Comparison of ENCODE assay signal across 19 cellular contexts in genomic region chr6:106092279-106092678, GRCh38. TPM values are rescaled to one million over a fixed set of nuclear protein-coding genes. Genes with fewer than 3 reads are reported as not detected.
DNase-seq lines count a peak whose midpoint lies in the region; TF ChIP-seq lines count a peak whose summit lies in the region.
"Had no signal": no experiment of that assay in that cellular context is flagged by ENCODE, and none has a peak within 500 bp of the region (broad histone marks: within the 10 kb centered on the region; RNA-seq: fewer than 3 reads in every experiment).

No MANE protein-coding gene starts in this region.

- POLR2A ChIA-PET in CD8-positive, alpha-beta memory T cell (lab: Charles Lee) = interaction anchor here (0.6 to 1.0 kb wide), 2 partner anchors 22 to 235 kb away, joined by 3 read pairs; no protein-coding TSS in a partner anchor

- peak overlapping the region; percentile 7 to 80 (median 43) for H3K27ac Mint-ChIP-seq in CD8-positive, alpha-beta memory T cell
- H3K27ac Mint-ChIP-seq in endodermal cell = no peak overlapping the region
- H3K27ac Mint-ChIP-seq: activated naive CD8-positive, alpha-beta T cell treated with anti-CD3 and anti-CD28 coated beads, Interleukin-2, amount 10 ng/mL, durations not matched to agents 7 days and 5 days; HFFc6; nephron had no signal

- TF ChIP-seq CTCF in MM.1S (IDR thresholded peaks at IDR 0.05; ENCODE audit: low read length) (no peak), endodermal cell (conservative IDR thresholded peaks at IDR 0.05) (no peak), tibial artery (IDR thresholded peaks at IDR 0.05) (no peak)

- no peaks in the 10 kb centered on the region for H3K9me3 ChIP-seq in BLaER1 treated with 17β-estradiol and CSF1 and Interleukin-3, amounts not matched to agents 10 nM and 100 nM (replicated peaks in 1 of 11)
- no peaks in the 10 kb centered on the region for H3K9me3 ChIP-seq in CD8-positive, alpha-beta memory T cell (ENCODE audit: low read length)
- H3K9me3 ChIP-seq in MM.1S (replicated peaks; ENCODE audit: insufficient read depth, low read length) (no peaks in the 10 kb centered on the region), endodermal cell (ENCODE audit: control insufficient read depth, low read length) (no peaks in the 10 kb centered on the region), tibial artery (no peaks in the 10 kb centered on the region)
- H3K9me3 ChIP-seq: thyroid gland had no signal

- peaks cover 0 to 12% (median 4%) of the 10 kb centered on the region in 3 donors for H3K36me3 Mint-ChIP-seq in CD8-positive, alpha-beta memory T cell
- H3K36me3 Mint-ChIP-seq in endodermal cell (ENCODE audit: low read depth) = peaks cover 87% of the 10 kb centered on the region

- intact Hi-C loops in tibial artery (cut with DNase I; ENCODE audit: low total_unique reads) = no loop called here

- DNase-seq in CD8-positive, alpha-beta memory T cell = no peak
- DNase-seq in MM.1S (peak; percentile 48), endodermal cell (no peak), EL (no peak), tibial artery (no peak), AG20443 (ENCODE audit: low spot score) (no peak)
- DNase-seq in activated CD4-positive, CD25-positive, alpha-beta regulatory T cell treated with anti-CD3 and anti-CD28 coated beads, Interleukin-2, amount 50 U/mL, for 72 hours = no peak
- DNase-seq: activated CD4-positive, alpha-beta T cell treated with anti-CD3 and anti-CD28 coated beads for 48 hours; activated naive CD8-positive, alpha-beta T cell treated with anti-CD3 and anti-CD28 coated beads, Interleukin-2, amount 10 ng/mL, durations not matched to agents 7 days and 5 days; effector CD8-positive, alpha-beta T cell; HFFc6; NCI-H1436 treated with DMSO at 0.1 percent for 48 hours; NCI-H526; stimulated activated CD4-positive, alpha-beta T cell treated with anti-CD3 and anti-CD28 coated beads, Interleukin-1b, Interleukin-23, amount 100 ng/mL, for 48 hours; stimulated activated naive CD4-positive, alpha-beta T cell; thyroid gland had no signal

- no peaks in the 10 kb centered on the region for H3K9me3 Mint-ChIP-seq in CD8-positive, alpha-beta memory T cell
- no peaks in the 10 kb centered on the region for H3K9me3 Mint-ChIP-seq in endodermal cell
- H3K9me3 Mint-ChIP-seq: activated naive CD8-positive, alpha-beta T cell treated with anti-CD3 and anti-CD28 coated beads, Interleukin-2, amount 10 ng/mL, durations not matched to agents 7 days and 5 days; HFFc6; nephron had no signal

- peaks cover 0 to 17% (median 0%) of the 10 kb centered on the region in 11 experiments; a peak in 10 of 22 replicates for H3K27me3 ChIP-seq in BLaER1 treated with 17β-estradiol and CSF1 and Interleukin-3, amounts not matched to agents 10 nM and 100 nM
- H3K27me3 ChIP-seq in CD8-positive, alpha-beta memory T cell (ENCODE audit: insufficient read depth, low read length, poor library complexity, severe bottlenecking) = no peaks in the 10 kb centered on the region
- H3K27me3 ChIP-seq in MM.1S (replicated peaks; ENCODE audit: insufficient read depth, low read length) (no peaks in the 10 kb centered on the region), endodermal cell (ENCODE audit: control insufficient read depth, insufficient read depth, low read length, poor library complexity, severe bottlenecking) (no peaks in the 10 kb centered on the region), tibial artery (peaks cover 0 to 33% of the 10 kb centered on the region in 2 donors)
- H3K27me3 ChIP-seq: thyroid gland had no signal

- peaks cover 100% of the 10 kb centered on the region for H3K79me2 ChIP-seq in MM.1S (ENCODE audit: low read length)

- H3K4me1 ChIP-seq in BLaER1 treated with 17β-estradiol and CSF1 and Interleukin-3, amounts not matched to agents 10 nM and 100 nM = peaks cover 35 to 94% (median 79%) of the 10 kb centered on the region in 10 experiments
- peaks cover 66% of the 10 kb centered on the region for H3K4me1 ChIP-seq in CD8-positive, alpha-beta memory T cell (ENCODE audit: insufficient read depth, low read length)
- H3K4me1 ChIP-seq in MM.1S (ENCODE audit: low read length) = no peaks in the 10 kb centered on the region
- peaks cover 12% of the 10 kb centered on the region for H3K4me1 ChIP-seq in endodermal cell (ENCODE audit: control insufficient read depth, insufficient read depth, low read length)
- H3K4me1 ChIP-seq in tibial artery = peaks cover 0 to 9% (median 0%) of the 10 kb centered on the region in 4 donors

- H3K9me2 ChIP-seq in MM.1S (replicated peaks; ENCODE audit: insufficient read depth, low read length) = no peaks in the 10 kb centered on the region

- H3K4me3 ChIP-seq in BLaER1 treated with 17β-estradiol and CSF1 and Interleukin-3, amounts not matched to agents 10 nM and 100 nM = peak overlapping the region in 2 of 10 experiments; percentile 74 to 76; a peak in 3 of 20 replicates
- H3K4me3 ChIP-seq in CD8-positive, alpha-beta memory T cell (ENCODE audit: low read length) = no peak overlapping the region
- H3K4me3 ChIP-seq in MM.1S (ENCODE audit: low read length) (peak overlapping the region; percentile 95), endodermal cell (ENCODE audit: low read length) (no peak overlapping the region), tibial artery (no peak overlapping the region)
- H3K4me3 ChIP-seq: thyroid gland had no signal

- H4K20me1 ChIP-seq in BLaER1 treated with 17β-estradiol and CSF1 and Interleukin-3, amounts not matched to agents 10 nM and 100 nM = peaks cover 3 to 97% (median 68%) of the 10 kb centered on the region in 11 experiments; a peak in 18 of 22 replicates
- no peaks in the 10 kb centered on the region for H4K20me1 ChIP-seq in MM.1S (ENCODE audit: insufficient read depth, low read length)

- peak overlapping the region in 1 of 11 experiments; percentile 27; a peak in 1 of 22 replicates for H3K9ac ChIP-seq in BLaER1 treated with 17β-estradiol and CSF1 and Interleukin-3, amounts not matched to agents 10 nM and 100 nM
- H3K9ac ChIP-seq in MM.1S (ENCODE audit: low read length) (peak overlapping the region; percentile 98), endodermal cell (ENCODE audit: extremely low read depth, low read length, poor library complexity, severe bottlenecking) (no peak overlapping the region)

- peak overlapping the region; percentile 10 to 59 (median 41) for H3K4me3 Mint-ChIP-seq in CD8-positive, alpha-beta memory T cell
- peak overlapping the region; percentile 88 for H3K4me3 Mint-ChIP-seq in endodermal cell
- H3K4me3 Mint-ChIP-seq: activated naive CD8-positive, alpha-beta T cell treated with anti-CD3 and anti-CD28 coated beads, Interleukin-2, amount 10 ng/mL, durations not matched to agents 7 days and 5 days; HFFc6; nephron had no signal

- no peak overlapping the region; a peak in 1 of 22 replicates for H3K27ac ChIP-seq in BLaER1 treated with 17β-estradiol and CSF1 and Interleukin-3, amounts not matched to agents 10 nM and 100 nM
- H3K27ac ChIP-seq in CD8-positive, alpha-beta memory T cell (ENCODE audit: low read depth, low read length) = no peak overlapping the region
- peak overlapping the region; percentile 98 for H3K27ac ChIP-seq in MM.1S (ENCODE audit: low read length)
- no peak overlapping the region for H3K27ac ChIP-seq in endodermal cell (ENCODE audit: low read depth, low read length)
- H3K27ac ChIP-seq in tibial artery = no peak overlapping the region
- H3K27ac ChIP-seq: thyroid gland had no signal

- WGBS in endodermal cell (ENCODE audit: insufficient coverage in 1 of 2, insufficient read length in 1 of 2), 2 experiments = 93 to 94% methylated on average over 5 of the region's 5 CpGs

- H3K36me3 ChIP-seq in BLaER1 treated with 17β-estradiol and CSF1 and Interleukin-3, amounts not matched to agents 10 nM and 100 nM = peaks cover 0 to 96% (median 85%) of the 10 kb centered on the region in 11 experiments; a peak in 19 of 22 replicates
- no peaks in the 10 kb centered on the region for H3K36me3 ChIP-seq in CD8-positive, alpha-beta memory T cell (ENCODE audit: insufficient read depth, low read length)
- H3K36me3 ChIP-seq in MM.1S (replicated peaks; ENCODE audit: insufficient read depth, low read length) = peaks cover 61% of the 10 kb centered on the region
- peaks cover 93% of the 10 kb centered on the region for H3K36me3 ChIP-seq in endodermal cell (ENCODE audit: control insufficient read depth, insufficient read depth, low read length)
- no peaks in the 10 kb centered on the region for H3K36me3 ChIP-seq in tibial artery
- H3K36me3 ChIP-seq: thyroid gland had no signal

- H3K4me2 ChIP-seq in BLaER1 treated with 17β-estradiol and CSF1 and Interleukin-3, amounts not matched to agents 10 nM and 100 nM = peak overlapping the region in 8 of 11 experiments; percentile 14 to 95 (median 75); a peak in 12 of 22 replicates
- peak overlapping the region; percentile 95 for H3K4me2 ChIP-seq in MM.1S (ENCODE audit: low read depth, low read length)

- H3F3A ChIP-seq in MM.1S (ENCODE audit: insufficient read depth, low read length) = peaks cover 91% of the 10 kb centered on the region

- CTCF ChIA-PET in CD8-positive, alpha-beta memory T cell (lab: Charles Lee) = interaction anchor here (0.8 to 3.4 kb wide), 4 partner anchors 9 to 661 kb away, joined by 3 to 25 read pairs (median 4); no protein-coding TSS in a partner anchor

- peaks cover 0 to 2% of the 10 kb centered on the region in 2 donors for H3K27me3 Mint-ChIP-seq in CD8-positive, alpha-beta memory T cell
- H3K27me3 Mint-ChIP-seq in endodermal cell (ENCODE audit: insufficient read depth) = peaks cover 2% of the 10 kb centered on the region

- H3K4me1 Mint-ChIP-seq in CD8-positive, alpha-beta memory T cell = peaks cover 90 to 98% (median 98%) of the 10 kb centered on the region in 3 donors
- peaks cover 66% of the 10 kb centered on the region for H3K4me1 Mint-ChIP-seq in endodermal cell

- H2AFZ ChIP-seq in MM.1S (ENCODE audit: low read length) = no peak overlapping the region

RNA-seq across cellular contexts. Expression of gene PRDM1, which starts 6.1 kb away (rescaled TPM):
- 10 to 100 TPM; 88.2 to 90.7 TPM for total RNA-seq in CD8-positive, alpha-beta memory T cell
- polyA plus RNA-seq in CD8-positive, alpha-beta memory T cell = 79.8 TPM
- total RNA-seq in endodermal cell = 10 to 100 TPM; 54.0 to 74.3 TPM
- 6.9 TPM for polyA plus RNA-seq in endodermal cell (2013, experiment 1 of 2)
- polyA plus RNA-seq in endodermal cell (2013, experiment 2 of 2) = 8.0 TPM
- total RNA-seq: HepG2 had no signal
